In the genomic region with DNA sequence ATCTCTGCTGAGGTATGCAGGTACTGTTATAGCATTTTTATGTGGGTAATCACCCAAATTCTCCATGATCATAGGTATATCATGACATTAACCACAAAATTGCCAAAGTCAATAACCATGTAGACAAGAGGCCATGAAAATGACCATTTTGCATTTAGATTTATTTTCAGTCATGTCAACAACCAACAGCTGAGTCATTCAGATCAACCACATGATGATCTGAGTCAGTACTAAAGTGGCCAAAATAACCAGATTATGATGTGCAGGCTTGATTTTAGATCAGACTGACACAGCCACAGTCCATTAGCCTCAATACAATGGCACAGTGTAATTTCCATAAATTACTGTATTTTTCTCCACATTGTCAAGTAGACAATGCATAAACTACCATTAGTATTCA, we compare ENCODE assay signal across 8 cellular contexts.
DNase-seq lines count a peak whose midpoint lies in the region; ATAC-seq and TF ChIP-seq lines count a peak whose summit lies in the region.

No MANE protein-coding gene starts in this region.

- H3K4me1 ChIP-seq in OCI-LY3 (ENCODE audit: low read length) (peaks cover 41% of the 10 kb centered on the region), esophagus muscularis mucosa (no peaks in the 10 kb centered on the region), upper lobe of left lung (no peaks in the 10 kb centered on the region)

- no peaks in the 10 kb centered on the region for H4K20me1 ChIP-seq in OCI-LY3 (ENCODE audit: insufficient read depth, low read length)

- H3K36me3 ChIP-seq in OCI-LY3 (replicated peaks; ENCODE audit: low read depth, low read length) (no peaks in the 10 kb centered on the region), esophagus muscularis mucosa (no peaks in the 10 kb centered on the region), upper lobe of left lung (no peaks in the 10 kb centered on the region)

- DNase-seq in non-pigmented ciliary epithelial cell (ENCODE audit: low read depth) = peak; percentile 10
- DNase-seq in esophagus muscularis mucosa (ENCODE audit: extremely low spot score) = no peak
- DNase-seq in middle frontal gyrus (ENCODE audit: extremely low spot score, low spot score) = no peak
- no peak for DNase-seq in islet precursor cell
- DNase-seq in upper lobe of left lung = no peak

- TF ChIP-seq CTCF in OCI-LY3 (IDR thresholded peaks at IDR 0.05; ENCODE audit: low read depth, low read length) (no peak), esophagus muscularis mucosa (IDR thresholded peaks at IDR 0.05) (no peak), upper lobe of left lung (IDR thresholded peaks at IDR 0.05) (no peak)

- peak overlapping the region; percentile 43 for H3K4me2 ChIP-seq in OCI-LY3 (ENCODE audit: low read length)

- H3K79me2 ChIP-seq in OCI-LY3 (ENCODE audit: low read length) = no peaks in the 10 kb centered on the region

- H3K9me3 ChIP-seq in OCI-LY3 (ENCODE audit: insufficient read depth, low read length) (no peaks in the 10 kb centered on the region), esophagus muscularis mucosa (no peaks in the 10 kb centered on the region), upper lobe of left lung (no peaks in the 10 kb centered on the region)

- ATAC-seq in GM18868 (IDR thresholded peaks at IDR 0.05; ENCODE audit: unreplicated experiment) = peak; percentile 96
- ATAC-seq in HG02642 (IDR thresholded peaks at IDR 0.05; ENCODE audit: poor library complexity, unreplicated experiment) = peak; percentile 97
- no peak for ATAC-seq in upper lobe of left lung (ENCODE audit: low FRiP score in 2 of 2)

- TF ChIP-seq POLR2A in esophagus muscularis mucosa (IDR thresholded peaks at IDR 0.05; ENCODE audit: low read depth) (no peak), upper lobe of left lung (IDR thresholded peaks at IDR 0.05) (no peak)

- H3K27ac ChIP-seq in OCI-LY3 (ENCODE audit: low read length) (no peak overlapping the region), esophagus muscularis mucosa (replicated peaks in 1 of 4) (no peak overlapping the region), upper lobe of left lung (no peak overlapping the region)

- TF ChIP-seq EP300 in esophagus muscularis mucosa (IDR thresholded peaks at IDR 0.05) = no peak
- TF ChIP-seq EP300 in upper lobe of left lung (IDR thresholded peaks at IDR 0.05) = no peak

- no peak overlapping the region for H2AFZ ChIP-seq in OCI-LY3 (ENCODE audit: low read depth, low read length)

- intact Hi-C loops in esophagus muscularis mucosa (cut with DNase I) = no loop called here

- H3K4me3 ChIP-seq in OCI-LY3 (ENCODE audit: low read length) (no peak overlapping the region), esophagus muscularis mucosa (no peak overlapping the region), upper lobe of left lung (no peak overlapping the region)

- H3K27me3 ChIP-seq in OCI-LY3 (ENCODE audit: low read depth, low read length) (no peaks in the 10 kb centered on the region), esophagus muscularis mucosa (no peaks in the 10 kb centered on the region), upper lobe of left lung (no peaks in the 10 kb centered on the region)

- H3K9ac ChIP-seq in OCI-LY3 (ENCODE audit: low read length) = no peak overlapping the region

Comparison
In these comparisons a context has a peak if more than half of its experiments do, and no peak if none do; other contexts are left out.
1. ATAC-seq: peak in GM18868 (single experiment) and HG02642 (single experiment); none in upper lobe of left lung (0 of 2).